ENCODE assay signal across 8 cellular contexts in the genomic region with DNA sequence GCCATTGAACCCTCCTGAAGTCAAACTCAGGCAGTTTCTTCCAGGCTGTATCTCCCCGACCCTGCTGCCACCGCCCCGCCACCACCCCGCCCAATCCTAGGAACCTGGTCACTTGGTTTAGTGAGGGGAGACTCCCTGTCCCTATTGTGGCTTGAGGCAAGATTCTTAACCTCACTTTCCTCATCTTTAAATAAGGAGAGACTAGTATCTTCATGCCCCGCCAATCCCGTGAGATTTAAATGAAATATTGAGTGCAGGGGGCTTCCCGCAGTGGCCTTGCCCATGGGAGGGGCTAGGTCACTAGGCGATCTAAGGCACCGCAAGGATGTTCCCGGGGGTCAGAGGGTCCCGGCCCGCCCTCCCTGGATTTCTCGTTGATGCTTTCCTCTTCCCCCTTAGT. TPM values are rescaled to one million over a fixed set of nuclear protein-coding genes. Genes with fewer than 3 reads are reported as not detected.
DNase-seq lines count a peak whose midpoint lies in the region; TF ChIP-seq lines count a peak whose summit lies in the region.
"Had no signal": no experiment of that assay in that cellular context is flagged by ENCODE, and none has a peak within 500 bp of the region (broad histone marks: within the 10 kb centered on the region; RNA-seq: fewer than 3 reads in every experiment).

No MANE protein-coding gene starts in this region.

- H3K4me3 ChIP-seq in epithelial cell of proximal tubule (ENCODE audit: low read depth, low read length) (peak overlapping the region; percentile 68), spleen (peak overlapping the region in 5 of 8 donors; percentile 52 to 83 (median 57))

- peaks cover 0 to 49% (median 25%) of the 10 kb centered on the region in 7 donors for H3K27me3 ChIP-seq in spleen (replicated peaks in 1 of 7)

- intact Hi-C loops in spleen (cut with DNase I; ENCODE audit: low total_unique reads), result no loop called here

- TF ChIP-seq CTCF in epithelial cell of proximal tubule (conservative IDR thresholded peaks at IDR 0.05; ENCODE audit: low read depth, low read length) (no peak), spleen (IDR thresholded peaks at IDR 0.05 in 8 of 11, conservative IDR thresholded peaks at IDR 0.05 in 3 of 11) (no peak)

- H3K27me3 Mint-ChIP-seq in T-helper 1 cell treated with Interleukin-12 subunit alpha and Interleukin-12 subunit beta and Interleukin-4 antibody, amounts not matched to agents 30 μg/mL and 1 μg/mL, for 36 hours (ENCODE audit: low read depth), result peaks cover 64% of the 10 kb centered on the region

- no peaks in the 10 kb centered on the region for H3K9me3 Mint-ChIP-seq in T-helper 1 cell treated with Interleukin-12 subunit alpha and Interleukin-12 subunit beta and Interleukin-4 antibody, amounts not matched to agents 30 μg/mL and 1 μg/mL, for 36 hours

- H3K4me1 ChIP-seq in spleen, result peaks cover 0 to 20% (median 17%) of the 10 kb centered on the region in 6 donors

- H3K36me3 Mint-ChIP-seq in T-helper 1 cell treated with Interleukin-12 subunit alpha and Interleukin-12 subunit beta and Interleukin-4 antibody, amounts not matched to agents 30 μg/mL and 1 μg/mL, for 36 hours (ENCODE audit: low read depth), result no peaks in the 10 kb centered on the region

- no peak for DNase-seq in T-helper 1 cell
- DNase-seq in epithelial cell of proximal tubule (ENCODE audit: low read depth), result no peak
- no peak for DNase-seq in spleen
- no peak for DNase-seq in NCI-H2171 treated with DMSO at 0.1 percent for 48 hours (lab: John Stamatoyannopoulos, UW)
- no peak for DNase-seq in medulla oblongata (ENCODE audit: extremely low spot score)
- DNase-seq: NCI-H1092 had no signal

- H3K4me1 Mint-ChIP-seq in T-helper 1 cell treated with Interleukin-12 subunit alpha and Interleukin-12 subunit beta and Interleukin-4 antibody, amounts not matched to agents 30 μg/mL and 1 μg/mL, for 36 hours (ENCODE audit: low read depth), result peaks cover 4% of the 10 kb centered on the region

- 25 to 36% (median 26%) methylated on average over 13 of the region's 13 CpGs for WGBS in spleen, 5 donors

- H3K4me3 Mint-ChIP-seq in T-helper 1 cell treated with Interleukin-12 subunit alpha and Interleukin-12 subunit beta and Interleukin-4 antibody, amounts not matched to agents 30 μg/mL and 1 μg/mL, for 36 hours, result peak overlapping the region; percentile 42

- no peaks in the 10 kb centered on the region for H3K36me3 ChIP-seq in spleen

- no peak for TF ChIP-seq POLR2A in spleen (IDR thresholded peaks at IDR 0.05)

- H3K27ac ChIP-seq in spleen, result no peak overlapping the region

- H3K9me3 ChIP-seq in spleen, result peaks cover 0 to 14% (median 6%) of the 10 kb centered on the region in 8 donors

- no peak overlapping the region for H3K27ac Mint-ChIP-seq in T-helper 1 cell treated with Interleukin-12 subunit alpha and Interleukin-12 subunit beta and Interleukin-4 antibody, amounts not matched to agents 30 μg/mL and 1 μg/mL, for 36 hours

RNA-seq across cellular contexts. Expression of gene KDF1, which starts 1.0 kb away (rescaled TPM):
- total RNA-seq in epithelial cell of proximal tubule (8.3 and 10.0 TPM in 2 replicates), spleen (1 to 10 TPM in 4 of 7 donors, under 1 TPM in 3; 0.44 to 2.1 (median 1.1) TPM)
- polyA plus RNA-seq in spleen, result 1 to 10 TPM in 1 of 3 donors, under 1 TPM in 2; 0.67 to 1.1 (median 0.89) TPM
- total RNA-seq: A172 had no signal

RNA-seq across cellular contexts. Expression of gene TRNP1, which starts 34.2 kb away (rescaled TPM):
- 89.9 and 159 TPM in 2 replicates for total RNA-seq in epithelial cell of proximal tubule
- 10 to 100 TPM in 2 of 7 donors, 1 to 10 TPM in 5; 3.1 to 18.1 (median 6.8) TPM for total RNA-seq in spleen
- 1 to 10 TPM; 3.3 to 9.7 (median 6.1) TPM for polyA plus RNA-seq in spleen

RNA-seq across cellular contexts. Expression of gene NUDC, which starts 37.7 kb away (rescaled TPM):
- total RNA-seq in epithelial cell of proximal tubule (139 and 142 TPM in 2 replicates), spleen (10 to 100 TPM; 35.7 to 55.7 (median 49.3) TPM)
- 10 to 100 TPM; 42.5 to 62.2 (median 48.8) TPM for polyA plus RNA-seq in spleen

RNA-seq across cellular contexts. Expression of gene NR0B2, which starts 45.5 kb away (rescaled TPM):
- total RNA-seq in epithelial cell of proximal tubule, result not detected in 2 replicates
- total RNA-seq in spleen, result 10 to 100 TPM in 3 of 7 donors, 1 to 10 TPM in 4; 2.6 to 27.1 (median 10.0) TPM
- polyA plus RNA-seq in spleen, result 10 to 100 TPM in 1 of 3 donors, 1 to 10 TPM in 1, under 1 TPM in 1; 0.74 to 10.7 (median 5.6) TPM
- total RNA-seq: A172 had no signal

RNA-seq across cellular contexts. Expression of gene TENT5B, which starts 53.4 kb away (rescaled TPM):
- total RNA-seq in epithelial cell of proximal tubule (3.9 and 14.5 TPM in 2 replicates), spleen (under 1 TPM in 6 of 7 donors, not detected in 1; 0.43 to 0.65 (median 0.47) TPM)
- 1 to 10 TPM in 1 of 3 donors, under 1 TPM in 2; 0.41 to 1.0 (median 0.74) TPM for polyA plus RNA-seq in spleen
